In genomic region chr19:12400618-12401502, GRCh38 we compare ENCODE assay signal across 1 cellular context.
TF ChIP-seq lines count a peak whose summit lies in the region.

TSS of gene ZNF799 (minus strand) at chr19:12401271. CDS start at chr19:12401070, 201 bp downstream.

TF ChIP-seq in HepG2, 621 proteins besides CTCF, POLR2A, EP300 and RAD21 (continued from another document and continues in another):
- TF ChIP-seq KIAA2018 (CRISPR knock-in tag; IDR thresholded peaks at IDR 0.05; ENCODE audit: borderline replicate concordance) (no peak), ZSCAN9 (CRISPR knock-in tag; IDR thresholded peaks at IDR 0.05; ENCODE audit: borderline replicate concordance) (no peak), ETV6 (CRISPR knock-in tag; conservative IDR thresholded peaks at IDR 0.05) (no peak; the same call in 1 of the 2 replicates), RXRA (CRISPR knock-in tag; IDR thresholded peaks at IDR 0.05) (peak; percentile 3; the same call in 1 of the 2 replicates), PHF21A (CRISPR knock-in tag; IDR thresholded peaks at IDR 0.05) (peak; percentile 84), HOXD1 (CRISPR knock-in tag; IDR thresholded peaks at IDR 0.05) (no peak), KLF15 (CRISPR knock-in tag; IDR thresholded peaks at IDR 0.05; ENCODE audit: borderline replicate concordance) (no peak), PITX1 (CRISPR knock-in tag; IDR thresholded peaks at IDR 0.05) (peak; percentile 55; the same call in 1 of the 2 replicates), UBTF (CRISPR knock-in tag; IDR thresholded peaks at IDR 0.05) (peak; percentile 77; the same call in 1 of the 2 replicates), HNRNPH1 (optimal IDR thresholded peaks at IDR 0.05; ENCODE audit: low read depth, low read length) (no peak), ZFX (CRISPR knock-in tag; IDR thresholded peaks at IDR 0.05; ENCODE audit: low read depth) (peak; percentile 81), SP5 (CRISPR knock-in tag; IDR thresholded peaks at IDR 0.05; ENCODE audit: borderline replicate concordance, low read depth) (peak; percentile 83), ZFP37 (CRISPR knock-in tag; IDR thresholded peaks at IDR 0.05; ENCODE audit: borderline replicate concordance) (no peak), ZNF33A (CRISPR knock-in tag; IDR thresholded peaks at IDR 0.05; ENCODE audit: borderline replicate concordance) (no peak), MYPOP (CRISPR knock-in tag; IDR thresholded peaks at IDR 0.05) (no peak; the same call in 1 of the 2 replicates), ZNF557 (CRISPR knock-in tag; IDR thresholded peaks at IDR 0.05) (no peak), IRF1 (CRISPR knock-in tag; IDR thresholded peaks at IDR 0.05; ENCODE audit: low read depth) (no peak), EED (CRISPR knock-in tag; IDR thresholded peaks at IDR 0.05) (no peak), ZBTB40 (IDR thresholded peaks at IDR 0.05) (no peak), ZBTB40 (CRISPR knock-in tag; IDR thresholded peaks at IDR 0.05) (peak; percentile 2; the same call in 1 of the 2 replicates), ZNF446 (CRISPR knock-in tag; IDR thresholded peaks at IDR 0.05) (peak; percentile 85), ZSCAN25 (CRISPR knock-in tag; IDR thresholded peaks at IDR 0.05) (no peak), ARID5B (CRISPR knock-in tag; IDR thresholded peaks at IDR 0.05) (no peak), CSRNP1 (CRISPR knock-in tag; IDR thresholded peaks at IDR 0.05) (peak; percentile 58; the same call in 1 of the 2 replicates), ISX (CRISPR knock-in tag; conservative IDR thresholded peaks at IDR 0.05) (no peak)
